Comparison of ENCODE assay signal across 18 cellular contexts in the genomic region with DNA sequence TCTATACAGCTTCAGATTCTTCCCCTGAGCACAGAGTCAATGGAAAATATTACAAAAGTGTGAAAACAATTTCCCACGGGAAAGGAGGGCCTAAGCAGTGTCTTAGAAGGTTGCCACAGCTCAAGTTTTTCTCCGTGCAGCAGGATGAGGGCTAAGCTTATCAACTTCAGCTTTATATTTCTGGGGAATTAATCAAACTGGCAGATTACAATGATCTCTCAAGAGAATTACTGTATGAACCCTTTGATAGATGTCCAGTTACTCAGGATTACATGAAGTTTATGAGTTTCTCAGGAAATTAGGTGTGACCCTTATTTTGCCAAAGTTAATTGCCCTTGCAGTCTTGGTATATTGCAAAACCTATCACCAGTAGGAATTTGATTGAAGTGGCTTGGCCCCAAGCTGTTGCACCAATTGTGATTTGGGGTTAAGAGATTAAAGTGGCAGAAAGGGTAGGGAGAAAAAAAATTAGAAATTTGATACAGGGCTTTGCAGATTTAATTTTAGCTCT.
"Had no signal": no experiment of that assay in that cellular context is flagged by ENCODE, and none has a peak within 500 bp of the region (broad histone marks: within the 10 kb centered on the region; RNA-seq: fewer than 3 reads in every experiment).

No MANE protein-coding gene starts in this region.

- DNase-seq: activated CD4-positive, alpha-beta T cell treated with anti-CD3 and anti-CD28 coated beads, Interleukin-2, amount 50 U/mL, for 4 hours; activated gamma-delta T cell treated with Interleukin-2 at 50 U/mL for 16 hours; activated naive CD8-positive, alpha-beta T cell treated with anti-CD3 and anti-CD28 coated beads for 36 hours; activated T-cell treated with anti-CD3 and anti-CD28 coated beads, Interleukin-2, amount 50 U/mL, for 24 hours; aorta; esophagus squamous epithelium; foreskin keratinocyte; immature natural killer cell; left cardiac atrium; naive B cell; right lobe of liver; spleen; stimulated activated CD4-positive, alpha-beta T cell treated with anti-CD3 and anti-CD28 coated beads, Interleukin-1b, Interleukin-23, amount 100 ng/mL, for 48 hours; stimulated activated naive CD8-positive, alpha-beta T cell treated with anti-CD3 and anti-CD28 coated beads, Interleukin-15, Interleukin-2, amounts not matched to agents 100 U/mL and 50 U/mL, for 24 hours; upper lobe of left lung had no signal

- ATAC-seq: activated CD4-positive, CD25-positive, alpha-beta regulatory T cell treated with anti-CD3 and anti-CD28 coated beads, Interleukin-2, amount 50 U/mL, for 24 hours; foreskin keratinocyte; left cardiac atrium; right lobe of liver; stimulated activated naive CD8-positive, alpha-beta T cell treated with anti-CD3 and anti-CD28 coated beads, Interleukin-15, Interleukin-2, amounts not matched to agents 100 U/mL and 50 U/mL, for 24 hours had no signal

- H3K9me3 ChIP-seq: esophagus squamous epithelium, right lobe of liver, spleen, upper lobe of left lung had no signal

- H3K4me1 Mint-ChIP-seq: immature natural killer cell, naive B cell had no signal

- H3K4me3 ChIP-seq: esophagus squamous epithelium, lung, right lobe of liver, spleen, upper lobe of left lung had no signal

- H3K4me3 Mint-ChIP-seq: activated naive CD8-positive, alpha-beta T cell treated with anti-CD3 and anti-CD28 coated beads for 36 hours; activated T-cell treated with anti-CD3 and anti-CD28 coated beads, Interleukin-2, amount 50 U/mL, for 24 hours; immature natural killer cell; naive B cell; T-helper 2 cell treated with Interferon-gamma antibody and Interleukin-4, amounts not matched to agents 5 μg/mL and 100 μg/mL, for 36 hours had no signal

- H3K36me3 Mint-ChIP-seq: activated naive CD8-positive, alpha-beta T cell treated with anti-CD3 and anti-CD28 coated beads for 36 hours; immature natural killer cell; naive B cell had no signal

- H3K27me3 ChIP-seq: esophagus squamous epithelium, foreskin keratinocyte, right lobe of liver, spleen, upper lobe of left lung had no signal

- H3K27ac ChIP-seq: esophagus squamous epithelium, foreskin keratinocyte, right lobe of liver, spleen, upper lobe of left lung had no signal

- H3K36me3 ChIP-seq: esophagus squamous epithelium, right lobe of liver, spleen, upper lobe of left lung had no signal

- H3K27ac Mint-ChIP-seq: activated naive CD8-positive, alpha-beta T cell treated with anti-CD3 and anti-CD28 coated beads for 36 hours; activated T-cell treated with anti-CD3 and anti-CD28 coated beads, Interleukin-2, amount 50 U/mL, for 24 hours; immature natural killer cell; naive B cell; T-helper 2 cell treated with Interferon-gamma antibody and Interleukin-4, amounts not matched to agents 5 μg/mL and 100 μg/mL, for 36 hours had no signal

- H3K4me1 ChIP-seq: foreskin keratinocyte, right lobe of liver, spleen, upper lobe of left lung had no signal
